23 cellular contexts compared by ENCODE assay signal in genomic region chr5:154359222-154359583, GRCh38.
A peak's percentile ranks its signal among the peaks of the same experiment; 100 is the strongest.
DNase-seq lines count a peak whose midpoint lies in the region; ATAC-seq and TF ChIP-seq lines count a peak whose summit lies in the region.
"Had no signal": no experiment of that assay in that cellular context is flagged by ENCODE, and none has a peak within 500 bp of the region (broad histone marks: within the 10 kb centered on the region; RNA-seq: fewer than 3 reads in every experiment).

No MANE protein-coding gene starts in this region.

- H3K4me3 ChIP-seq in HEK293 (ENCODE audit: low read depth, low read length) = no peak overlapping the region
- H3K4me3 ChIP-seq in adrenal gland = no peak overlapping the region
- no peak overlapping the region for H3K4me3 ChIP-seq in sigmoid colon
- H3K4me3 ChIP-seq: BLaER1 treated with 17β-estradiol and CSF1 and Interleukin-3, amounts not matched to agents 10 nM and 100 nM; esophagus muscularis mucosa; gastrocnemius medialis had no signal

- DNase-seq in adrenal gland (peak; percentile 33 to 74 (median 62)), left kidney (ENCODE audit: low read depth, low spot score) (peak; percentile 80), sigmoid colon (peak; percentile 53), DMS 273 (lab: John Stamatoyannopoulos, UW; ENCODE audit: unreplicated experiment) (no peak)
- DNase-seq in activated T-cell treated with anti-CD3 and anti-CD28 coated beads, Interleukin-2, amount 50 U/mL, for 4 hours = no peak
- DNase-seq in activated CD4-positive, alpha-beta T cell treated with anti-CD3 and anti-CD28 coated beads, Interleukin-2, amount 50 U/mL, for 48 hours = no peak
- no peak for DNase-seq in stimulated activated CD4-positive, alpha-beta T cell treated with anti-CD3 and anti-CD28 coated beads, Interleukin-1b, Interleukin-23, amount 100 ng/mL, for 48 hours
- DNase-seq: ACHN; activated CD4-positive, alpha-beta memory T cell treated with anti-CD3 and anti-CD28 coated beads, Interleukin-2, amount 10 ng/mL, durations not matched to agents 7 days and 5 days; activated gamma-delta T cell; gastrocnemius medialis; H7; NCI-H1092 treated with DMSO at 0.1 percent for 48 hours; NCI-H1930; NCI-H226; SHP77; stimulated activated CD4-positive, alpha-beta T cell treated with anti-CD3 and anti-CD28 coated beads, Interleukin-4, amount 100 ng/mL, for 24 hours; stimulated activated naive B cell treated with anti-CD40 and anti-IgM and Interleukin-4, amounts not matched to agents 10 μg/mL and 1 μg/mL and 100 μg/mL, for 72 hours; T-cell had no signal

- no peak overlapping the region for H3K4me3 Mint-ChIP-seq in activated T-cell treated with anti-CD3 and anti-CD28 coated beads, Interleukin-2, amount 50 U/mL, for 4 hours
- H3K4me3 Mint-ChIP-seq: activated CD4-positive, alpha-beta memory T cell treated with anti-CD3 and anti-CD28 coated beads, Interleukin-2, amount 10 ng/mL, durations not matched to agents 7 days and 5 days; stimulated activated naive B cell treated with anti-CD40 and anti-IgM and Interleukin-4, amounts not matched to agents 10 μg/mL and 1 μg/mL and 100 μg/mL, for 72 hours; T-cell had no signal

- H3K36me3 ChIP-seq in HEK293 (ENCODE audit: control insufficient read depth in 2 of 2, insufficient read depth in 1 of 2, low read length in 2 of 2) = no peaks in the 10 kb centered on the region
- no peaks in the 10 kb centered on the region for H3K36me3 ChIP-seq in adrenal gland (replicated peaks in 1 of 2)
- H3K36me3 ChIP-seq in sigmoid colon = no peaks in the 10 kb centered on the region
- H3K36me3 ChIP-seq: BLaER1 treated with 17β-estradiol and CSF1 and Interleukin-3, amounts not matched to agents 10 nM and 100 nM; esophagus muscularis mucosa; gastrocnemius medialis had no signal

- H3K27me3 Mint-ChIP-seq in activated T-cell treated with anti-CD3 and anti-CD28 coated beads, Interleukin-2, amount 50 U/mL, for 4 hours (ENCODE audit: low read depth) = no peaks in the 10 kb centered on the region
- H3K27me3 Mint-ChIP-seq: activated CD4-positive, alpha-beta memory T cell treated with anti-CD3 and anti-CD28 coated beads, Interleukin-2, amount 10 ng/mL, durations not matched to agents 7 days and 5 days; stimulated activated naive B cell treated with anti-CD40 and anti-IgM and Interleukin-4, amounts not matched to agents 10 μg/mL and 1 μg/mL and 100 μg/mL, for 72 hours; T-cell had no signal

- no peak for TF ChIP-seq EP300 in sigmoid colon (IDR thresholded peaks at IDR 0.05)

- H3K27ac ChIP-seq in HEK293 (ENCODE audit: extremely low read depth, low read depth, low read length) = no peak overlapping the region
- H3K27ac ChIP-seq in adrenal gland = peak overlapping the region in 4 of 5 donors; percentile 53 to 78 (median 72)
- H3K27ac ChIP-seq in sigmoid colon = no peak overlapping the region
- H3K27ac ChIP-seq: BLaER1 treated with 17β-estradiol and CSF1 and Interleukin-3, amounts not matched to agents 10 nM and 100 nM; esophagus muscularis mucosa; gastrocnemius medialis; neutrophil had no signal

- ATAC-seq in activated T-cell treated with anti-CD3 and anti-CD28 coated beads, Interleukin-2, amount 50 U/mL, for 4 hours = no peak
- ATAC-seq: gastrocnemius medialis; stimulated activated naive B cell treated with anti-CD40 and anti-IgM and Interleukin-4, amounts not matched to agents 10 μg/mL and 1 μg/mL and 100 μg/mL, for 72 hours; T-cell had no signal

- peaks cover 22% of the 10 kb centered on the region for H3K36me3 Mint-ChIP-seq in activated T-cell treated with anti-CD3 and anti-CD28 coated beads, Interleukin-2, amount 50 U/mL, for 4 hours (ENCODE audit: insufficient read depth)

- H3K9me3 ChIP-seq in HEK293 (ENCODE audit: control insufficient read depth, insufficient read depth, low read depth, low read length) (no peaks in the 10 kb centered on the region), adrenal gland (replicated peaks in 1 of 3) (no peaks in the 10 kb centered on the region), sigmoid colon (no peaks in the 10 kb centered on the region)
- H3K9me3 ChIP-seq: BLaER1 treated with 17β-estradiol and CSF1 and Interleukin-3, amounts not matched to agents 10 nM and 100 nM; esophagus muscularis mucosa; gastrocnemius medialis; neutrophil had no signal

- no peaks in the 10 kb centered on the region for H3K4me1 Mint-ChIP-seq in activated T-cell treated with anti-CD3 and anti-CD28 coated beads, Interleukin-2, amount 50 U/mL, for 4 hours (ENCODE audit: low read depth)

- POLR2A ChIA-PET in HEK293 (lab: Yijun Ruan, JAX) = no interaction called here

- no peak for TF ChIP-seq POLR2A in adrenal gland (IDR thresholded peaks at IDR 0.05)
- no peak for TF ChIP-seq POLR2A in sigmoid colon (IDR thresholded peaks at IDR 0.05)

- intact Hi-C loops in adrenal gland (cut with DNase I) = no loop called here
- intact Hi-C loops in sigmoid colon (cut with DNase I) = no loop called here

- H3K9me3 Mint-ChIP-seq in activated T-cell treated with anti-CD3 and anti-CD28 coated beads, Interleukin-2, amount 50 U/mL, for 4 hours = no peaks in the 10 kb centered on the region
- H3K9me3 Mint-ChIP-seq: activated CD4-positive, alpha-beta memory T cell treated with anti-CD3 and anti-CD28 coated beads, Interleukin-2, amount 10 ng/mL, durations not matched to agents 7 days and 5 days; stimulated activated naive B cell treated with anti-CD40 and anti-IgM and Interleukin-4, amounts not matched to agents 10 μg/mL and 1 μg/mL and 100 μg/mL, for 72 hours; T-cell had no signal

- 22 to 34% (median 28%) methylated on average over 2 to 4 of the region's 4 CpGs for WGBS in adrenal gland, 4 donors
- 81 to 87% methylated on average over 4 of the region's 4 CpGs for WGBS in sigmoid colon, 2 donors

- H3K4me1 ChIP-seq in HEK293 (ENCODE audit: control insufficient read depth, insufficient read depth, low read length) (no peaks in the 10 kb centered on the region), adrenal gland (replicated peaks in 1 of 2) (peaks cover 16 to 31% of the 10 kb centered on the region in 2 donors), sigmoid colon (peaks cover 0 to 16% (median 3%) of the 10 kb centered on the region in 4 donors)
- H3K4me1 ChIP-seq: gastrocnemius medialis had no signal

- TF ChIP-seq CTCF in HEK293 (tag by site-specific recombination; IDR thresholded peaks at IDR 0.05) = no peak
- peak in 4 of 6 experiments; percentile 15 to 28 (median 24) for TF ChIP-seq CTCF in adrenal gland (IDR thresholded peaks at IDR 0.05)
- TF ChIP-seq CTCF in sigmoid colon (IDR thresholded peaks at IDR 0.05) = no peak

- CTCF ChIA-PET in HEK293 (lab: Yijun Ruan, JAX) = no interaction called here

- H3K27me3 ChIP-seq in adrenal gland (no peaks in the 10 kb centered on the region), sigmoid colon (no peaks in the 10 kb centered on the region)
- H3K27me3 ChIP-seq: BLaER1 treated with 17β-estradiol and CSF1 and Interleukin-3, amounts not matched to agents 10 nM and 100 nM; esophagus muscularis mucosa; gastrocnemius medialis; neutrophil had no signal

TF ChIP-seq in HEK293, 187 proteins besides CTCF, POLR2A, EP300 and RAD21:
- peak; percentile 75 for TF ChIP-seq SP7 (tag by site-specific recombination; IDR thresholded peaks at IDR 0.05)
- TF ChIP-seq ZNF544 (tag by site-specific recombination; IDR thresholded peaks at IDR 0.05) = no peak
- TF ChIP-seq TSHZ1 (tag by site-specific recombination; IDR thresholded peaks at IDR 0.05; ENCODE audit: borderline replicate concordance) = no peak

Comparison
In these comparisons a context has a peak if more than half of its experiments do, and no peak if none do; other contexts are left out.
1. H3K27ac ChIP-seq: peak in adrenal gland (4 of 5); none in HEK293 (single experiment) and sigmoid colon (0 of 4).
2. CTCF ChIP-seq: peak in adrenal gland (4 of 6); none in HEK293 (single experiment) and sigmoid colon (0 of 4).
3. DNase-seq: peak in adrenal gland (7 of 7), left kidney (single experiment) and sigmoid colon (single experiment); none in activated T-cell treated with anti-CD3 and anti-CD28 coated beads, Interleukin-2, amount 50 U/mL, for 4 hours (single experiment), activated CD4-positive, alpha-beta T cell treated with anti-CD3 and anti-CD28 coated beads, Interleukin-2, amount 50 U/mL, for 48 hours (0 of 2), stimulated activated CD4-positive, alpha-beta T cell treated with anti-CD3 and anti-CD28 coated beads, Interleukin-1b, Interleukin-23, amount 100 ng/mL, for 48 hours (single experiment) and DMS 273 (single experiment).